In genomic region chr3:123668906-123669305, GRCh38 we compare ENCODE assay signal across 17 cellular contexts.
DNase-seq lines count a peak whose midpoint lies in the region; ATAC-seq and TF ChIP-seq lines count a peak whose summit lies in the region.
"Had no signal": no experiment of that assay in that cellular context is flagged by ENCODE, and none has a peak within 500 bp of the region (broad histone marks: within the 10 kb centered on the region; RNA-seq: fewer than 3 reads in every experiment).

No MANE protein-coding gene starts in this region.

- dilution Hi-C loops in IMR-90 (cut with HindIII; ENCODE audit: low sequenced_read_pairs, unreplicated experiment), result no loop called here

- H4K91ac ChIP-seq in IMR-90 (ENCODE audit: insufficient read depth, low read depth, low read length), result no peak overlapping the region

- H3K14ac ChIP-seq in IMR-90 (replicated peaks; ENCODE audit: low read depth, low read length), result no peak overlapping the region

- H3K9ac ChIP-seq in IMR-90 (ENCODE audit: low read depth, low read length) (no peak overlapping the region), MM.1S (ENCODE audit: low read length) (no peak overlapping the region)

- H3K23ac ChIP-seq in IMR-90 (ENCODE audit: low read depth, low read length), result no peak overlapping the region

- ATAC-seq in IMR-90 (ENCODE audit: low read depth) (no peak), gastroesophageal sphincter (no peak), foreskin keratinocyte (no peak), GM19351 (IDR thresholded peaks at IDR 0.05; ENCODE audit: unreplicated experiment) (no peak)

- no peaks in the 10 kb centered on the region for H3F3A ChIP-seq in MM.1S (ENCODE audit: insufficient read depth, low read length)

- H3K27me3 ChIP-seq in IMR-90 (ENCODE audit: control insufficient read depth, insufficient read depth, low read length), result no peaks in the 10 kb centered on the region
- H3K27me3 ChIP-seq in gastroesophageal sphincter, result no peaks in the 10 kb centered on the region
- no peaks in the 10 kb centered on the region for H3K27me3 ChIP-seq in MM.1S (replicated peaks; ENCODE audit: insufficient read depth, low read length)
- peaks cover 48% of the 10 kb centered on the region for H3K27me3 ChIP-seq in foreskin keratinocyte

- TF ChIP-seq RAD21 in IMR-90 (IDR thresholded peaks at IDR 0.05; ENCODE audit: low read length), result no peak

- H2BK5ac ChIP-seq in IMR-90 (ENCODE audit: low read depth, low read length, poor library complexity, severe bottlenecking), result no peak overlapping the region

- DNase-seq in IMR-90 (no peak), renal cortical epithelial cell (ENCODE audit: low read depth) (peak; percentile 74), MM.1S (no peak), foreskin keratinocyte (no peak), cortex of kidney (lab: John Stamatoyannopoulos, UW) (no peak)
- DNase-seq: C1 segment of cervical spinal cord; CD8-positive, alpha-beta memory T cell; GOT3; KBM-7; NCI-H1105 treated with DMSO at 0.1 percent for 48 hours; NCI-H1694; NCI-H2081 treated with DMSO at 0.1 percent for 48 hours; NCI-H510A; NCI-H774; SHP77 had no signal

- H2AK5ac ChIP-seq in IMR-90 (ENCODE audit: low read depth, low read length), result no peak overlapping the region

- H2BK15ac ChIP-seq in IMR-90 (ENCODE audit: low read depth, low read length), result no peak overlapping the region

- no peaks in the 10 kb centered on the region for H3K79me2 ChIP-seq in MM.1S (ENCODE audit: low read length)

- H3K18ac ChIP-seq in IMR-90 (ENCODE audit: low read depth, low read length), result no peak overlapping the region

- CTCF ChIA-PET in IMR-90 (lab: Yijun Ruan, JAX), result no interaction called here

- H3K36me3 ChIP-seq in IMR-90 (ENCODE audit: control insufficient read depth, insufficient read depth, low read length) (peaks cover 63% of the 10 kb centered on the region), gastroesophageal sphincter (peaks cover 0 to 52% of the 10 kb centered on the region in 2 donors), MM.1S (replicated peaks; ENCODE audit: insufficient read depth, low read length) (no peaks in the 10 kb centered on the region)

- POLR2A ChIA-PET in IMR-90 (lab: Charles Lee; ENCODE audit: unreplicated experiment), result no interaction called here

- TF ChIP-seq POLR2A in IMR-90 (IDR thresholded peaks at IDR 0.05; ENCODE audit: low read depth, low read length), result no peak
- no peak for TF ChIP-seq POLR2A in gastroesophageal sphincter (IDR thresholded peaks at IDR 0.05)

- H3K4me3 ChIP-seq in IMR-90 (ENCODE audit: insufficient read depth, low read depth, low read length) (no peak overlapping the region), gastroesophageal sphincter (no peak overlapping the region), MM.1S (ENCODE audit: low read length) (no peak overlapping the region)

- H4K8ac ChIP-seq in IMR-90 (ENCODE audit: low read depth in 2 of 2, low read length in 2 of 2), result no peak overlapping the region

- 0 out of 2 replicates have a peak, but pooled peaks cover 5% of the 10 kb centered on the region for H4K20me1 ChIP-seq in IMR-90 (ENCODE audit: insufficient read depth, low read length)
- no peaks in the 10 kb centered on the region for H4K20me1 ChIP-seq in MM.1S (ENCODE audit: insufficient read depth, low read length)

- H3K9me3 ChIP-seq in IMR-90 (ENCODE audit: control insufficient read depth, insufficient read depth, low read length), result no peaks in the 10 kb centered on the region
- no peaks in the 10 kb centered on the region for H3K9me3 ChIP-seq in gastroesophageal sphincter
- H3K9me3 ChIP-seq in MM.1S (replicated peaks; ENCODE audit: insufficient read depth, low read length), result no peaks in the 10 kb centered on the region

- H3K4me1 ChIP-seq in IMR-90 (ENCODE audit: control insufficient read depth, insufficient read depth, low read length) (peaks cover 3% of the 10 kb centered on the region; the same call in 1 of the 2 replicates), gastroesophageal sphincter (peaks cover 3 to 100% (median 11%) of the 10 kb centered on the region in 3 donors), MM.1S (ENCODE audit: low read length) (no peaks in the 10 kb centered on the region), foreskin keratinocyte (no peaks in the 10 kb centered on the region)

- 100% methylated on average over 1 of the region's 8 CpGs; no CpG with 5 or more reads in 1 of the 2 experiments for WGBS in IMR-90 (ENCODE audit: extremely low coverage in 2 of 2, insufficient read length in 1 of 2), 2 experiments
- WGBS in gastroesophageal sphincter (ENCODE audit: low coverage in 1 of 2), 2 donors, result 22 to 34% methylated on average over 8 of the region's 8 CpGs

- H3K9me2 ChIP-seq in MM.1S (replicated peaks; ENCODE audit: insufficient read depth, low read length), result no peaks in the 10 kb centered on the region

- no peak overlapping the region for H2BK20ac ChIP-seq in IMR-90 (ENCODE audit: low read depth, low read length)

- in situ Hi-C loops in IMR-90 (cut with MboI; ENCODE audit: low sequenced_read_pairs), result no loop called here

- H3K9me1 ChIP-seq in IMR-90 (ENCODE audit: insufficient read depth, low read length), result peaks cover 12% of the 10 kb centered on the region

- H2BK120ac ChIP-seq in IMR-90 (ENCODE audit: low read depth, low read length), result no peak overlapping the region

- H3K79me1 ChIP-seq in IMR-90 (ENCODE audit: low read depth in 1 of 2, low read length in 2 of 2), result peaks cover 0 to 18% of the 10 kb centered on the region in 2 experiments; a peak in 3 of 4 replicates

- H3K27ac ChIP-seq in IMR-90 (ENCODE audit: insufficient read depth, low read length), result no peak overlapping the region
- H3K27ac ChIP-seq in gastroesophageal sphincter, result peak overlapping the region; percentile 70 to 96 (median 92)
- H3K27ac ChIP-seq in MM.1S (ENCODE audit: low read length), result no peak overlapping the region
- no peak overlapping the region for H3K27ac ChIP-seq in foreskin keratinocyte

- no peak overlapping the region for H3K4ac ChIP-seq in IMR-90 (ENCODE audit: low read depth, low read length)

- H2AFZ ChIP-seq in IMR-90 (replicated peaks; ENCODE audit: low read length, poor library complexity), result peak overlapping the region; percentile 47
- no peak overlapping the region for H2AFZ ChIP-seq in MM.1S (ENCODE audit: low read length)

- H3K56ac ChIP-seq in IMR-90 (ENCODE audit: extremely low read depth, insufficient read depth, low read length), result no peak overlapping the region

- intact Hi-C loops in IMR-90 (cut with micrococcal nuclease), result no loop called here

- TF ChIP-seq EP300 in gastroesophageal sphincter (IDR thresholded peaks at IDR 0.05), result no peak

- H4K5ac ChIP-seq in IMR-90 (ENCODE audit: low read depth, low read length), result no peak overlapping the region

- H3K4me2 ChIP-seq in IMR-90 (ENCODE audit: low read depth, low read length) (no peak overlapping the region), MM.1S (ENCODE audit: low read depth, low read length) (no peak overlapping the region)

- no peak for TF ChIP-seq CTCF in IMR-90 (conservative IDR thresholded peaks at IDR 0.05; ENCODE audit: low read depth, low read length)
- no peak for TF ChIP-seq CTCF in gastroesophageal sphincter (IDR thresholded peaks at IDR 0.05)
- TF ChIP-seq CTCF in MM.1S (IDR thresholded peaks at IDR 0.05; ENCODE audit: low read length), result no peak
- TF ChIP-seq CTCF in foreskin keratinocyte (conservative IDR thresholded peaks at IDR 0.05), result no peak

- no TSS peak for BruUV-seq in IMR-90 (replicated peaks; lab: Mats Ljungman, UMichigan)

- peak overlapping the region; percentile 61 for H2AK9ac ChIP-seq in IMR-90 (replicated peaks; ENCODE audit: low read depth, low read length, poor library complexity)

TF ChIP-seq in IMR-90, 13 proteins besides CTCF, POLR2A, EP300 and RAD21:
- TF ChIP-seq RFX5 (IDR thresholded peaks at IDR 0.05; ENCODE audit: low read depth, low read length), result no peak
- TF ChIP-seq USF2 (IDR thresholded peaks at IDR 0.05; ENCODE audit: low read depth, low read length), result no peak
- TF ChIP-seq FOS (IDR thresholded peaks at IDR 0.05; ENCODE audit: low read depth, low read length), result no peak
- no peak for TF ChIP-seq CHD1 (IDR thresholded peaks at IDR 0.05; ENCODE audit: low read depth, low read length)
- no peak for TF ChIP-seq CEBPB (IDR thresholded peaks at IDR 0.05; ENCODE audit: low read depth, low read length)
- TF ChIP-seq SMC3 (IDR thresholded peaks at IDR 0.05; ENCODE audit: low read depth, low read length), result no peak
- no peak for TF ChIP-seq ELK1 (IDR thresholded peaks at IDR 0.05; ENCODE audit: borderline replicate concordance, low read depth, low read length)
- TF ChIP-seq MAZ (IDR thresholded peaks at IDR 0.05; ENCODE audit: borderline replicate concordance, low read depth, low read length), result no peak
- TF ChIP-seq MXI1 (IDR thresholded peaks at IDR 0.05; ENCODE audit: borderline replicate concordance, low read depth, low read length), result no peak
- TF ChIP-seq NFE2L2 (IDR thresholded peaks at IDR 0.05; ENCODE audit: low read depth, low read length), result no peak

Comparison
In these comparisons a context has a peak if more than half of its experiments do, and no peak if none do; other contexts are left out.
1. H3K27ac ChIP-seq: peak in gastroesophageal sphincter (4 of 4); none in IMR-90 (single experiment), MM.1S (single experiment) and foreskin keratinocyte (single experiment).